ENCODE assay signal across 14 cellular contexts in the genomic region with DNA sequence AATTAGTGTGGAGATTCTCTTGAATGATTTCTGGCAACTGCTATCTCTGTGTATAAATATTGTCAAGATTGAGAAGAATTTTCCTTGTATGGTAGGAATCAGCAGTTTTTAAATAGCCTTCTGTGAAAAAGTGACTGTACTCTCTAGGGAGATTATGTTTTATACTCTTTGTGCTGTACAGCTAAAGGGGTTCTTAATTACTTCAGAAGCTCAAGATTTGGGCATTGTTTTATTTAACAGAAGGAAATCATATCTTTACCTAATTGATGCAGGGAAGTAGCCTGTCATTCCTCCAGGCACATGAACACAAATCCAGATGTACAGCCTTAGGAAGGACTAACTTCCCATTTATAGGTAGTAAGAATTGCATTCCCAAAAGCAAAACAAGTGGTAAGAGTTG. TPM values are rescaled to one million over a fixed set of nuclear protein-coding genes. Genes with fewer than 3 reads are reported as not detected.
A peak's percentile ranks its signal among the peaks of the same experiment; 100 is the strongest.
DNase-seq lines count a peak whose midpoint lies in the region; ATAC-seq and TF ChIP-seq lines count a peak whose summit lies in the region.
"Had no signal": no experiment of that assay in that cellular context is flagged by ENCODE, and none has a peak within 500 bp of the region (broad histone marks: within the 10 kb centered on the region; RNA-seq: fewer than 3 reads in every experiment).

No MANE protein-coding gene starts in this region.

- POLR2A ChIA-PET in HCT116 (lab: Charles Lee) (no interaction called here), HEK293T (lab: Yijun Ruan, JAX) (interaction anchor here (1.5 to 3.3 kb wide), 2 partner anchors 58 to 412 kb away, joined by 4 to 17 read pairs; partner anchors contain the start of genes NT5DC1 and RWDD1)

- H3K4me3 ChIP-seq in HCT116 (replicated peaks in 1 of 2; ENCODE audit: low read depth in 1 of 2, low read length in 2 of 2) (no peak overlapping the region), brain microvascular endothelial cell (ENCODE audit: low read depth, low read length) (peak overlapping the region; percentile 58), right cardiac atrium (ENCODE audit: low read length) (peak overlapping the region; percentile 75), skin epidermis (peak overlapping the region in 6 of 7 experiments; percentile 12 to 32 (median 26))

- H3K9me3 ChIP-seq in HCT116 (ENCODE audit: control insufficient read depth in 1 of 2, insufficient read depth in 1 of 2, low read depth in 1 of 2, low read length in 2 of 2) (no peaks in the 10 kb centered on the region), right cardiac atrium (ENCODE audit: control insufficient read depth, low read length) (no peaks in the 10 kb centered on the region)

- H4K20me1 ChIP-seq in HCT116 (ENCODE audit: insufficient read depth) = no peaks in the 10 kb centered on the region

- peaks cover 0 to 9% of the 10 kb centered on the region in 2 experiments; a peak in 2 of 4 replicates for H3K4me1 ChIP-seq in HCT116 (ENCODE audit: control insufficient read depth in 1 of 2, insufficient read depth in 2 of 2, low read length in 2 of 2)
- H3K4me1 ChIP-seq in right cardiac atrium (ENCODE audit: control insufficient read depth, insufficient read depth, low read length) = peaks cover 5% of the 10 kb centered on the region

- no peaks in the 10 kb centered on the region for H3K27me3 ChIP-seq in HCT116 (ENCODE audit: insufficient read depth, low read length)
- H3K27me3 ChIP-seq in brain microvascular endothelial cell (replicated peaks) = no peaks in the 10 kb centered on the region
- no peaks in the 10 kb centered on the region for H3K27me3 ChIP-seq in right cardiac atrium (ENCODE audit: control insufficient read depth, insufficient read depth)

- H3K36me3 ChIP-seq in HCT116 (ENCODE audit: control insufficient read depth in 1 of 2, insufficient read depth in 2 of 2, low read length in 2 of 2) = no peaks in the 10 kb centered on the region
- peaks cover 9% of the 10 kb centered on the region for H3K36me3 ChIP-seq in brain microvascular endothelial cell (replicated peaks)

- no peak overlapping the region for H3K4me2 ChIP-seq in HCT116 (ENCODE audit: low read length)

- no peak overlapping the region for H3K9ac ChIP-seq in HCT116 (ENCODE audit: low read length)

- TF ChIP-seq RAD21 in HCT116 (IDR thresholded peaks at IDR 0.05; ENCODE audit: low read depth) = no peak

- TF ChIP-seq CTCF in HCT116 (IDR thresholded peaks at IDR 0.05 in 2 of 3, conservative IDR thresholded peaks at IDR 0.05 in 1 of 3; ENCODE audit: borderline replicate concordance in 1 of 3, insufficient read depth in 1 of 3, low read depth in 2 of 3, low read length in 2 of 3) (no peak), brain microvascular endothelial cell (IDR thresholded peaks at IDR 0.05; ENCODE audit: low read depth, low read length, missing control alignments) (no peak)

- RAD21 ChIA-PET in HCT116 (lab: Charles Lee; ENCODE audit: low non-redundant PET in 1 of 2, low total read pairs in 2 of 2, uncharacterized antibody in 2 of 2, unreplicated experiment in 2 of 2) = no interaction called here

- in situ Hi-C loops in brain microvascular endothelial cell (cut with HindIII; ENCODE audit: low pct_ligation_motif_present, low sequenced_read_pairs) = no loop called here

- no TSS peak for BruUV-seq in HCT116 (replicated peaks; lab: Mats Ljungman, UMichigan)

- no peaks in the 10 kb centered on the region for H3K79me2 ChIP-seq in HCT116 (ENCODE audit: insufficient read depth, low read length)

- peak overlapping the region; percentile 97 for H2AFZ ChIP-seq in HCT116 (ENCODE audit: low read depth, low read length, poor library complexity, severe bottlenecking)

- ATAC-seq in HCT116 (no peak), right cardiac atrium (no peak)
- ATAC-seq: activated CD8-positive, alpha-beta memory T cell treated with anti-CD3 and anti-CD28 coated beads, Interleukin-2, amount 10 ng/mL, durations not matched to agents 7 days and 5 days; activated naive CD8-positive, alpha-beta T cell treated with anti-CD3 and anti-CD28 coated beads, Interleukin-2, amount 50 U/mL, for 24 hours had no signal

- intact Hi-C loops in HCT116 (cut with micrococcal nuclease) = loop anchor here (5.0 kb wide), 1 partner anchor 570 kb away; no protein-coding TSS in a partner anchor
- intact Hi-C loops in right cardiac atrium (cut with DNase I) = no loop called here

- CTCF ChIA-PET in HCT116 (lab: Charles Lee) (interaction anchor here (1.4 to 2.3 kb wide), 3 partner anchors 16 to 225 kb away, joined by 3 to 15 read pairs (median 4); no protein-coding TSS in a partner anchor), HEK293T (lab: Yijun Ruan, JAX) (interaction anchor here (1.5 to 2.1 kb wide), 5 partner anchors 11 to 225 kb away, joined by 9 to 18 read pairs (median 10); no protein-coding TSS in a partner anchor)

- no peaks in the 10 kb centered on the region for H3K9me2 ChIP-seq in HCT116 (ENCODE audit: insufficient read depth)

- DNase-seq in HCT116 (ENCODE audit: low read depth, low spot score) (no peak), brain microvascular endothelial cell (no peak), right cardiac atrium (no peak), HEK293T (ENCODE audit: extremely low spot score) (no peak), NCI-H1436 treated with DMSO at 0.1 percent for 48 hours (lab: John Stamatoyannopoulos, UW) (no peak), LoVo (ENCODE audit: low spot score) (no peak)
- DNase-seq in activated CD8-positive, alpha-beta memory T cell treated with anti-CD3 and anti-CD28 coated beads, Interleukin-2, amount 50 U/mL, for 4 hours = no peak
- DNase-seq: activated CD8-positive, alpha-beta memory T cell treated with anti-CD3 and anti-CD28 coated beads, Interleukin-2, amount 10 ng/mL, durations not matched to agents 7 days and 5 days; activated naive CD8-positive, alpha-beta T cell treated with anti-CD3 and anti-CD28 coated beads, Interleukin-2, amount 50 U/mL, for 24 hours; Karpas-422; naive B cell; small intestine had no signal

- H3K27ac ChIP-seq in HCT116 (ENCODE audit: low read depth, low read length) (no peak overlapping the region), brain microvascular endothelial cell (peak overlapping the region; percentile 96), right cardiac atrium (ENCODE audit: low read length) (no peak overlapping the region), skin epidermis (peak overlapping the region in 13 of 21 experiments; percentile 7 to 90 (median 61))
- H3K27ac ChIP-seq: C4-2B had no signal

- no peak for TF ChIP-seq POLR2A in HCT116 (IDR thresholded peaks at IDR 0.05; ENCODE audit: borderline replicate concordance, extremely low read depth, insufficient read depth, insufficient read length)

TF ChIP-seq in HCT116, 20 proteins besides CTCF, POLR2A, EP300 and RAD21:
- no peak for TF ChIP-seq CEBPB (IDR thresholded peaks at IDR 0.05; ENCODE audit: low read depth)
TF ChIP-seq in HCT116: peak in this region for 0.

TF ChIP-seq in HEK293T, 16 proteins besides CTCF, POLR2A, EP300 and RAD21:
- TF ChIP-seq FOXM1 (IDR thresholded peaks at IDR 0.05; ENCODE audit: borderline replicate concordance) (no peak), CTBP1 (IDR thresholded peaks at IDR 0.05; ENCODE audit: borderline replicate concordance) (no peak), ELF4 (IDR thresholded peaks at IDR 0.05) (no peak), ARNT (IDR thresholded peaks at IDR 0.05) (no peak), L3MBTL2 (conservative IDR thresholded peaks at IDR 0.05) (no peak), BHLHE40 (IDR thresholded peaks at IDR 0.05; ENCODE audit: borderline replicate concordance) (no peak), SUZ12 (IDR thresholded peaks at IDR 0.05) (no peak), HDGF (IDR thresholded peaks at IDR 0.05; ENCODE audit: borderline replicate concordance) (no peak), FOXA1 (IDR thresholded peaks at IDR 0.05) (no peak), NFRKB (IDR thresholded peaks at IDR 0.05) (no peak), ZNF384 (IDR thresholded peaks at IDR 0.05) (no peak), FOXK2 (IDR thresholded peaks at IDR 0.05) (no peak), SP1 (IDR thresholded peaks at IDR 0.05) (no peak), TARDBP (IDR thresholded peaks at IDR 0.05) (no peak), LEF1 (IDR thresholded peaks at IDR 0.05; ENCODE audit: borderline replicate concordance) (no peak), PKNOX1 (IDR thresholded peaks at IDR 0.05) (no peak)
TF ChIP-seq in HEK293T: peak in this region for 0.

RNA-seq across cellular contexts. Expression of gene CALHM5, which starts 1.3 kb away (rescaled TPM):
- 0.05 TPM for total RNA-seq in HCT116 (2021; ENCODE audit: unreplicated experiment)
- under 0.01 and 0.01 TPM in 2 replicates for polyA plus RNA-seq in HCT116 (2012)
- total RNA-seq in right cardiac atrium = 1 to 10 TPM; 2.0 to 2.8 (median 2.4) TPM
- 1.2 TPM for polyA plus RNA-seq in right cardiac atrium
- total RNA-seq: activated CD8-positive, alpha-beta memory T cell treated with anti-CD3 and anti-CD28 coated beads, Interleukin-2, amount 10 ng/mL, durations not matched to agents 7 days and 5 days had no signal

RNA-seq across cellular contexts. Expression of gene TRAPPC3L, which starts 32.8 kb away (rescaled TPM):
- total RNA-seq in HCT116 (2021; ENCODE audit: unreplicated experiment) (not detected), right cardiac atrium (under 1 TPM; 0.20 to 0.32 (median 0.23) TPM)
- not detected in 2 replicates for polyA plus RNA-seq in HCT116 (2012)
- polyA plus RNA-seq in right cardiac atrium = 0.18 TPM
- total RNA-seq: activated CD8-positive, alpha-beta memory T cell treated with anti-CD3 and anti-CD28 coated beads, Interleukin-2, amount 10 ng/mL, durations not matched to agents 7 days and 5 days had no signal

RNA-seq across cellular contexts. Expression of gene CALHM4, which starts 40.8 kb away (rescaled TPM):
- total RNA-seq in HCT116 (2021; ENCODE audit: unreplicated experiment) (not detected), right cardiac atrium (under 1 TPM in 1 of 4 donors, not detected in 3; 0.26 TPM)
- polyA plus RNA-seq in HCT116 (2012) = not detected in 2 replicates
- 0.20 TPM for polyA plus RNA-seq in right cardiac atrium
- total RNA-seq: activated CD8-positive, alpha-beta memory T cell treated with anti-CD3 and anti-CD28 coated beads, Interleukin-2, amount 10 ng/mL, durations not matched to agents 7 days and 5 days had no signal
- polyA plus RNA-seq: small intestine had no signal

RNA-seq across cellular contexts. Expression of gene CALHM6, which starts 51.5 kb away (rescaled TPM):
- total RNA-seq in HCT116 (2021; ENCODE audit: unreplicated experiment) (not detected), right cardiac atrium (1 to 10 TPM; 3.0 to 4.8 (median 3.8) TPM)
- 0.35 TPM in 1 of 2 replicates, not detected in the other for polyA plus RNA-seq in HCT116 (2012)
- 5.9 TPM for polyA plus RNA-seq in right cardiac atrium

RNA-seq across cellular contexts. Expression of gene RWDD1, which starts 58.6 kb away (rescaled TPM):
- total RNA-seq in HCT116 (2021; ENCODE audit: unreplicated experiment) = 24.4 TPM
- polyA plus RNA-seq in HCT116 (2012) = 11.3 and 11.4 TPM in 2 replicates
- 10 to 100 TPM; 57.2 to 68.6 (median 63.2) TPM for total RNA-seq in right cardiac atrium
- polyA plus RNA-seq in right cardiac atrium = 90.8 TPM

Comparison
In these comparisons a context has a peak if more than half of its experiments do, and no peak if none do; other contexts are left out.
1. H3K27ac ChIP-seq: peak in brain microvascular endothelial cell (single experiment) and skin epidermis (13 of 21); none in HCT116 (single experiment) and right cardiac atrium (single experiment).
2. H3K4me3 ChIP-seq: peak in brain microvascular endothelial cell (single experiment), right cardiac atrium (single experiment) and skin epidermis (6 of 7); none in HCT116 (0 of 2).